In genomic region chr21:39187141-39187540, GRCh38 we compare ENCODE assay signal across 20 cellular contexts. TPM values are rescaled to one million over a fixed set of nuclear protein-coding genes. Genes with fewer than 3 reads are reported as not detected.
DNase-seq lines count a peak whose midpoint lies in the region; ATAC-seq and TF ChIP-seq lines count a peak whose summit lies in the region.
"Had no signal": no experiment of that assay in that cellular context is flagged by ENCODE, and none has a peak within 500 bp of the region (broad histone marks: within the 10 kb centered on the region; RNA-seq: fewer than 3 reads in every experiment).

No MANE protein-coding gene starts in this region.

- H3K9ac ChIP-seq in OCI-LY1 (ENCODE audit: low read length): no peak overlapping the region

- peaks cover 8% of the 10 kb centered on the region for H3K79me2 ChIP-seq in OCI-LY1 (ENCODE audit: insufficient read depth, low read length)

- DNase-seq in activated T-cell treated with anti-CD3 and anti-CD28 coated beads, Interleukin-2, amount 50 U/mL, for 72 hours: no peak
- no peak for DNase-seq in activated T-cell treated with anti-CD3 and anti-CD28 coated beads, Interleukin-2, amount 50 U/mL, for 48 hours
- DNase-seq in EH (ENCODE audit: low read depth): peak; percentile 10
- no peak for DNase-seq in mesothelial cell of epicardium (ENCODE audit: low spot score in 2 of 2, unreplicated experiment in 2 of 2)
- no peak for DNase-seq in SIG-M5 (lab: John Stamatoyannopoulos, UW)
- DNase-seq in COR-L47 (lab: John Stamatoyannopoulos, UW): no peak
- DNase-seq in GDM1 (lab: John Stamatoyannopoulos, UW): no peak
- DNase-seq: C1 segment of cervical spinal cord, Calu3, HFFc6, MG63, NCI-H1105, NCI-H187, NCI-H446, NCI-H748 treated with DMSO at 0.1 percent for 48 hours had no signal

- H3K9me3 ChIP-seq in OCI-LY1 (ENCODE audit: low read length): no peaks in the 10 kb centered on the region
- H3K9me3 ChIP-seq: MG63 had no signal

- H3K27ac ChIP-seq in OCI-LY1 (ENCODE audit: low read depth, low read length, poor library complexity, severe bottlenecking): peak overlapping the region; percentile 23
- H3K27ac ChIP-seq: 22Rv1 had no signal

- H3K27ac Mint-ChIP-seq in activated T-cell treated with anti-CD3 and anti-CD28 coated beads, Interleukin-2, amount 50 U/mL, for 72 hours: peak overlapping the region; percentile 86
- peak overlapping the region; percentile 57 for H3K27ac Mint-ChIP-seq in mesothelial cell of epicardium
- H3K27ac Mint-ChIP-seq: HFFc6 had no signal

- peaks cover 6% of the 10 kb centered on the region; the same call in 1 of the 2 replicates for H3F3A ChIP-seq in OCI-LY1 (ENCODE audit: insufficient read depth, low read length)

- peaks cover 77% of the 10 kb centered on the region for H3K4me1 Mint-ChIP-seq in activated T-cell treated with anti-CD3 and anti-CD28 coated beads, Interleukin-2, amount 50 U/mL, for 72 hours (ENCODE audit: low read depth)
- H3K4me1 Mint-ChIP-seq in mesothelial cell of epicardium: peaks cover 32% of the 10 kb centered on the region

- H3K9me3 Mint-ChIP-seq in activated T-cell treated with anti-CD3 and anti-CD28 coated beads, Interleukin-2, amount 50 U/mL, for 72 hours: no peaks in the 10 kb centered on the region
- H3K9me3 Mint-ChIP-seq in mesothelial cell of epicardium: no peaks in the 10 kb centered on the region
- H3K9me3 Mint-ChIP-seq: HFFc6 had no signal

- H3K36me3 ChIP-seq in OCI-LY1 (ENCODE audit: insufficient read depth, low read length): peaks cover 8% of the 10 kb centered on the region; the same call in 1 of the 2 replicates

- no peak for TF ChIP-seq CTCF in OCI-LY1 (IDR thresholded peaks at IDR 0.05; ENCODE audit: low read length)
- no peak for TF ChIP-seq CTCF in mesothelial cell of epicardium (IDR thresholded peaks at IDR 0.05; ENCODE audit: unreplicated experiment)

- H2AFZ ChIP-seq in OCI-LY1 (ENCODE audit: low read length): no peak overlapping the region

- H3K27me3 Mint-ChIP-seq in activated T-cell treated with anti-CD3 and anti-CD28 coated beads, Interleukin-2, amount 50 U/mL, for 72 hours (ENCODE audit: low read depth): no peaks in the 10 kb centered on the region
- no peaks in the 10 kb centered on the region for H3K27me3 Mint-ChIP-seq in mesothelial cell of epicardium (ENCODE audit: low read depth)

- no peak overlapping the region for H3K4me2 ChIP-seq in OCI-LY1 (ENCODE audit: low read length)

- no peaks in the 10 kb centered on the region for H3K27me3 ChIP-seq in OCI-LY1 (ENCODE audit: insufficient read depth, low read length)
- H3K27me3 ChIP-seq: MG63 had no signal

- H3K9me2 ChIP-seq in OCI-LY1 (ENCODE audit: low read depth, low read length): no peaks in the 10 kb centered on the region

- peak overlapping the region in 1 of 2 donors; percentile 58 for H3K4me3 Mint-ChIP-seq in activated T-cell treated with anti-CD3 and anti-CD28 coated beads, Interleukin-2, amount 50 U/mL, for 72 hours
- H3K4me3 Mint-ChIP-seq in mesothelial cell of epicardium: no peak overlapping the region
- H3K4me3 Mint-ChIP-seq: HFFc6 had no signal

- peaks cover 5 to 6% of the 10 kb centered on the region in 2 donors for H3K36me3 Mint-ChIP-seq in activated T-cell treated with anti-CD3 and anti-CD28 coated beads, Interleukin-2, amount 50 U/mL, for 72 hours (ENCODE audit: insufficient read depth in 2 of 2)
- no peaks in the 10 kb centered on the region for H3K36me3 Mint-ChIP-seq in mesothelial cell of epicardium

- no peak for ATAC-seq in activated T-cell treated with anti-CD3 and anti-CD28 coated beads, Interleukin-2, amount 50 U/mL, for 72 hours (replicated peaks in 1 of 2)
- ATAC-seq: K562, Panc1, Right ventricle myocardium inferior had no signal

- H4K20me1 ChIP-seq in OCI-LY1 (ENCODE audit: insufficient read depth, low read length): no peaks in the 10 kb centered on the region

- H3K4me1 ChIP-seq in OCI-LY1 (ENCODE audit: insufficient read depth, low read length, severe bottlenecking): peaks cover 55% of the 10 kb centered on the region

- H3K4me3 ChIP-seq in OCI-LY1 (ENCODE audit: low read depth, low read length, poor library complexity, severe bottlenecking): no peak overlapping the region
- H3K4me3 ChIP-seq: K562, MG63 had no signal

RNA-seq across cellular contexts. Expression of gene PSMG1, which starts 3.9 kb away (rescaled TPM):
- total RNA-seq in activated T-cell treated with anti-CD3 and anti-CD28 coated beads, Interleukin-2, amount 50 U/mL, for 72 hours: 100 to 1,000 TPM in 1 of 2 donors, 10 to 100 TPM in 1; 98.7 to 113 TPM
- total RNA-seq in mesothelial cell of epicardium: 33.9 to 38.5 TPM (median 34.5 TPM) in 3 replicates
